9 cellular contexts compared by ENCODE assay signal in genomic region chr18:9743200-9744016, GRCh38. TPM values are rescaled to one million over a fixed set of nuclear protein-coding genes. Genes with fewer than 3 reads are reported as not detected.
DNase-seq lines count a peak whose midpoint lies in the region; ATAC-seq and TF ChIP-seq lines count a peak whose summit lies in the region.
"Had no signal": no experiment of that assay in that cellular context is flagged by ENCODE, and none has a peak within 500 bp of the region (broad histone marks: within the 10 kb centered on the region; RNA-seq: fewer than 3 reads in every experiment).

No MANE protein-coding gene starts in this region.

- peak overlapping the region in 14 of 21 experiments; percentile 27 to 72 (median 62) for H3K27ac ChIP-seq in skin epidermis

- H3K4me3 ChIP-seq in foreskin fibroblast (ENCODE audit: low read depth in 1 of 2, low read length in 2 of 2) (no peak overlapping the region), skin epidermis (no peak overlapping the region)

- DNase-seq in HFFc6 (peak; percentile 94), SK-MEL-5 (ENCODE audit: low read depth, low spot score) (peak; percentile 66), foreskin fibroblast (peak; percentile 98), NCI-H345 (lab: John Stamatoyannopoulos, UW) (no peak)

- peaks cover 52% of the 10 kb centered on the region for H3K4me1 Mint-ChIP-seq in HFFc6 (ENCODE audit: low read depth)

- TF ChIP-seq CTCF in HFFc6 (IDR thresholded peaks at IDR 0.05) (no peak), foreskin fibroblast (IDR thresholded peaks at IDR 0.05; ENCODE audit: low read depth, low read length) (no peak)

- H3K9me3 Mint-ChIP-seq in HFFc6 = no peaks in the 10 kb centered on the region
- H3K9me3 Mint-ChIP-seq: IgD-negative memory B cell had no signal

- in situ Hi-C loops in SK-MEL-5 (cut with HindIII; ENCODE audit: low pct_unique_long_range_greater_than_20kb, low sequenced_read_pairs) = no loop called here

- H3K27me3 Mint-ChIP-seq in HFFc6 (ENCODE audit: insufficient read depth) = peaks cover 4% of the 10 kb centered on the region; the same call in 1 of the 2 replicates
- H3K27me3 Mint-ChIP-seq: IgD-negative memory B cell had no signal

- peak overlapping the region; percentile 60 for H3K4me3 Mint-ChIP-seq in HFFc6
- H3K4me3 Mint-ChIP-seq: IgD-negative memory B cell had no signal

- H3K27ac Mint-ChIP-seq in HFFc6 = peak overlapping the region; percentile 90

- ATAC-seq in GM21723 (IDR thresholded peaks at IDR 0.05; ENCODE audit: unreplicated experiment) (no peak), HG03280 (IDR thresholded peaks at IDR 0.05; ENCODE audit: unreplicated experiment) (no peak), GM18502 (IDR thresholded peaks at IDR 0.05; ENCODE audit: poor library complexity, unreplicated experiment) (no peak)

- H3K36me3 Mint-ChIP-seq in HFFc6 (ENCODE audit: low read depth) = peaks cover 21% of the 10 kb centered on the region

RNA-seq across cellular contexts. Expression of gene RAB31, which starts 35.3 kb away (rescaled TPM):
- total RNA-seq in HFFc6 (2021; fragmentation: NEBNext Ultra II Directional; extraction: Animal tissue kit (Norgen Biotek cat#: 25700)) = 10 to 100 TPM; 29.4 to 47.5 (median 43.5) TPM
- 11.2 and 12.9 TPM in 2 replicates for total RNA-seq in SK-MEL-5 (2014; rRNA removed; shearing (Covaris generic))
- polyA plus RNA-seq in SK-MEL-5 (2015; cell fraction: cytosol; rRNA removed) = 8.4 and 11.5 TPM in 2 replicates
- polyA plus RNA-seq in SK-MEL-5 (2015; cell fraction: nucleus; rRNA removed) = 1.1 and 3.6 TPM in 2 replicates
